ENCODE assay signal across 11 cellular contexts in the genomic region with DNA sequence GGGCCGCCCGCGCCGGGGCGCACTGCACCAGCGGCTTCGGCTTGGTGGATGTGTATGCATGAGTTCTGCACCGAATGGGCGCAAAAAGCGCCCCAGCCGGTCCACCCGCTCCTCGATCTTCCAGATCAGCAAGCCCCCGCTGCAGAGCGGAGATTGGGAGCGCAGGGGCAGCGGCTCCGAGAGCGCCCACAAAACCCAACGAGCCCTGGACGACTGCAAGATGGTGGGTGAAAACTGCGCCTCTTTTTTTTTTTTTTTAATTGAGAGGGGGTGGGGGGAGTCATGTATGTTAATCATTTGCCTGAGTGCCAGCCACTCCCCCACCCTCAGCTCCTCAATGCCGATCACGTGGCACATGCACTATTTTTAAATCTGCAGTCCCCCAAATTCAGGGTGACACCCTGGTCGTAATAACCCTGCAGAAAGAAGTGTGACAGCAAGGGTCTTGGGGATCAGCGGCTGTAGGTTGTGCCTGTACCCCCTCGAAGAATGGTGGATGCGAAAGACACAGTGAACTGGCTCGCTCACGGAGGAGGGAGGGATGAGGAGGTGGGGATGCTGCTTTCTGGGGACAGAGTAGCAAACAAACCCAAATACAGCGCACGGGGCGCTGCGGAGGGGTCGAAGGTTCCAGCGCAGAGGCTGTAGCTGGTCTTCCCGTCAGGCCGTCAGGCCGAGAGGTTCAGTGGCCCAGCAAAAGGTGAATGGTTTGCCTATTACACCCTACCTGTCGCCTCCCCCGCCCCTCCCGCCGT. TPM values are rescaled to one million over a fixed set of nuclear protein-coding genes. Genes with fewer than 3 reads are reported as not detected.
A peak's percentile ranks its signal among the peaks of the same experiment; 100 is the strongest.
DNase-seq lines count a peak whose midpoint lies in the region; ATAC-seq, FAIRE-seq and TF ChIP-seq lines count a peak whose summit lies in the region.
"Had no signal": no experiment of that assay in that cellular context is flagged by ENCODE, and none has a peak within 500 bp of the region (broad histone marks: within the 10 kb centered on the region; RNA-seq: fewer than 3 reads in every experiment).

No MANE protein-coding gene starts in this region.

- no peak for TF ChIP-seq CTCF in lung (IDR thresholded peaks at IDR 0.05; ENCODE audit: control extremely low read depth, extremely low read depth)
- no peak for TF ChIP-seq CTCF in tibial artery (IDR thresholded peaks at IDR 0.05)

- no peak for FAIRE-seq in GM12891 (lab: Jason Lieb, UNC)
- FAIRE-seq: A204.1 had no signal

- WGBS in ectodermal cell, 2 experiments: 1 to 2% methylated on average over 42 to 43 of the region's 43 CpGs
- WGBS in lung, 2 donors: 4 to 5% methylated on average over 43 of the region's 43 CpGs

- H3K27me3 ChIP-seq in ectodermal cell (ENCODE audit: control insufficient read depth, insufficient read depth, low read length, poor library complexity, severe bottlenecking): peaks cover 51% of the 10 kb centered on the region
- H3K27me3 ChIP-seq in lung (ENCODE audit: control insufficient read depth, insufficient read depth): no peaks in the 10 kb centered on the region
- no peaks in the 10 kb centered on the region for H3K27me3 ChIP-seq in tibial artery

- H3K4me3 ChIP-seq in ectodermal cell (ENCODE audit: insufficient read depth, low read depth, low read length) (peak overlapping the region; percentile 55), lung (peak overlapping the region; percentile 52), tibial artery (peak overlapping the region; percentile 64 to 65)

- no peak for ATAC-seq in lung (ENCODE audit: insufficient read depth, low FRiP score)
- ATAC-seq: natural killer cell treated with Interleukin-12 subunit alpha and Interleukin-12 subunit beta and Interleukin-15 and Interleukin-18, amount 100 ng/mL, for 72 hours had no signal

- no peak for TF ChIP-seq POLR2A in GM12891 (IDR thresholded peaks at IDR 0.05; ENCODE audit: low read depth, low read length)

- intact Hi-C loops in tibial artery (cut with DNase I; ENCODE audit: low total_unique reads): loop anchor here (1.0 to 10.0 kb wide), 3 partner anchors 91 to 272 kb away; no protein-coding TSS in a partner anchor

- DNase-seq in NCI-H1417 (lab: John Stamatoyannopoulos, UW) (peak; percentile 37 to 59 (median 50)), NCI-H1417 treated with DMSO at 0.1 percent for 48 hours (lab: John Stamatoyannopoulos, UW) (no peak), lung (ENCODE audit: low spot score) (no peak), tibial artery (no peak), OCI-M1 (lab: John Stamatoyannopoulos, UW) (no peak), GM12891 (ENCODE audit: insufficient read length, low spot score) (no peak)
- DNase-seq in activated T-cell treated with anti-CD3 and anti-CD28 coated beads, Interleukin-2, amount 50 U/mL, for 48 hours: no peak
- DNase-seq: activated naive CD8-positive, alpha-beta T cell treated with anti-CD3 and anti-CD28 coated beads, Interleukin-2, amount 10 ng/mL, durations not matched to agents 7 days and 5 days had no signal

- H3K4me1 ChIP-seq in ectodermal cell (ENCODE audit: control insufficient read depth, insufficient read depth, low read length) (no peaks in the 10 kb centered on the region), lung (ENCODE audit: control insufficient read depth in 2 of 2, insufficient read depth in 2 of 2, low read length in 2 of 2) (peaks cover 0 to 6% of the 10 kb centered on the region in 2 donors), tibial artery (peaks cover 0 to 61% (median 14%) of the 10 kb centered on the region in 4 donors)

- H3K9me3 ChIP-seq in ectodermal cell (ENCODE audit: control insufficient read depth, low read length) (no peaks in the 10 kb centered on the region), lung (ENCODE audit: control insufficient read depth in 2 of 2, insufficient read depth in 1 of 2, low read length in 1 of 2) (peaks cover 0 to 2% of the 10 kb centered on the region in 2 donors), tibial artery (no peaks in the 10 kb centered on the region)

- H3K36me3 ChIP-seq in ectodermal cell (ENCODE audit: control insufficient read depth, insufficient read depth, low read length) (no peaks in the 10 kb centered on the region), lung (ENCODE audit: control insufficient read depth in 2 of 2, insufficient read depth in 2 of 2, low read length in 2 of 2) (no peaks in the 10 kb centered on the region), tibial artery (no peaks in the 10 kb centered on the region)

- H3K27ac ChIP-seq in ectodermal cell (ENCODE audit: insufficient read depth, low read depth, low read length, poor library complexity, severe bottlenecking): no peak overlapping the region
- no peak overlapping the region for H3K27ac ChIP-seq in lung (ENCODE audit: low read depth in 1 of 2, low read length in 1 of 2)
- peak overlapping the region; percentile 53 to 68 for H3K27ac ChIP-seq in tibial artery

TF ChIP-seq in GM12891, 5 proteins besides CTCF, POLR2A, EP300 and RAD21:
- TF ChIP-seq PAX5 (IDR thresholded peaks at IDR 0.05; ENCODE audit: insufficient read depth, low read length, severe bottlenecking) (no peak), POU2F2 (IDR thresholded peaks at IDR 0.05; ENCODE audit: low read depth, low read length) (no peak), SPI1 (IDR thresholded peaks at IDR 0.05; ENCODE audit: low read depth, low read length) (no peak), TAF1 (IDR thresholded peaks at IDR 0.05; ENCODE audit: low read depth, low read length) (no peak), POLR2AphosphoS5 (IDR thresholded peaks at IDR 0.05; ENCODE audit: low read depth, low read length) (no peak)

RNA-seq across cellular contexts. Expression of gene RGS7BP, which starts 0.9 kb away (rescaled TPM):
- 0.48 TPM for polyA plus RNA-seq in ectodermal cell (2013, experiment 1 of 4)
- polyA plus RNA-seq in ectodermal cell (2013, experiment 2 of 4): 0.34 TPM
- 0.43 TPM for polyA plus RNA-seq in ectodermal cell (2013, experiment 3 of 4)
- polyA plus RNA-seq in ectodermal cell (2013, experiment 4 of 4): 0.45 TPM
- total RNA-seq in lung: 1 to 10 TPM; 2.6 to 3.3 TPM
- under 1 TPM; 0.04 to 0.13 TPM for polyA plus RNA-seq in lung
- polyA plus RNA-seq in GM12891 (2012; ENCODE audit: low read depth, missing spikeins): not detected
- total RNA-seq: activated naive CD8-positive, alpha-beta T cell treated with anti-CD3 and anti-CD28 coated beads, Interleukin-2, amount 10 ng/mL, durations not matched to agents 7 days and 5 days; natural killer cell treated with Interleukin-12 subunit alpha and Interleukin-12 subunit beta and Interleukin-15 and Interleukin-18, amount 100 ng/mL, for 72 hours had no signal

Comparison
In these comparisons a context has a peak if more than half of its experiments do, and no peak if none do; other contexts are left out.
1. DNase-seq: peak in NCI-H1417 (3 of 3); none in NCI-H1417 treated with DMSO at 0.1 percent for 48 hours (single experiment), lung (single experiment), tibial artery (0 of 2), activated T-cell treated with anti-CD3 and anti-CD28 coated beads, Interleukin-2, amount 50 U/mL, for 48 hours (0 of 2), OCI-M1 (single experiment) and GM12891 (single experiment).
2. H3K27ac ChIP-seq: peak in tibial artery (2 of 2); none in ectodermal cell (single experiment) and lung (0 of 2).
3. Peak in every context shown above with its lines, with median percentiles within 50 percentile points of each other: H3K4me3 ChIP-seq.